ENCODE assay signal across 10 cellular contexts in genomic region chr18:26429535-26429934, GRCh38.
DNase-seq lines count a peak whose midpoint lies in the region; ATAC-seq and TF ChIP-seq lines count a peak whose summit lies in the region.
"Had no signal": no experiment of that assay in that cellular context is flagged by ENCODE, and none has a peak within 500 bp of the region (broad histone marks: within the 10 kb centered on the region; RNA-seq: fewer than 3 reads in every experiment).

No MANE protein-coding gene starts in this region.

- peaks cover 0 to 1% of the 10 kb centered on the region in 2 donors for H3K4me1 Mint-ChIP-seq in effector memory CD8-positive, alpha-beta T cell (ENCODE audit: low read depth in 2 of 2)
- H3K4me1 Mint-ChIP-seq: CD4-positive, CD25-positive, alpha-beta regulatory T cell had no signal

- TF ChIP-seq CTCF in RWPE2 (IDR thresholded peaks at IDR 0.05; ENCODE audit: poor library complexity, severe bottlenecking) (no peak), foreskin keratinocyte (conservative IDR thresholded peaks at IDR 0.05) (no peak), testis (IDR thresholded peaks at IDR 0.05) (no peak), esophagus squamous epithelium (IDR thresholded peaks at IDR 0.05) (no peak)

- no peak overlapping the region for H3K27ac Mint-ChIP-seq in effector memory CD8-positive, alpha-beta T cell

- peak; percentile 100 for ATAC-seq in RWPE2 (ENCODE audit: low read depth)
- ATAC-seq in foreskin keratinocyte, result peak; percentile 100
- no peak for ATAC-seq in GM21619 (IDR thresholded peaks at IDR 0.05; ENCODE audit: unreplicated experiment)
- ATAC-seq in effector memory CD8-positive, alpha-beta T cell (replicated peaks), result no peak

- H3K4me1 ChIP-seq in RWPE2 (ENCODE audit: insufficient read depth, poor library complexity, severe bottlenecking), result no peaks in the 10 kb centered on the region
- H3K4me1 ChIP-seq in foreskin keratinocyte, result peaks cover 4% of the 10 kb centered on the region
- no peaks in the 10 kb centered on the region for H3K4me1 ChIP-seq in testis
- H3K4me1 ChIP-seq in esophagus squamous epithelium, result no peaks in the 10 kb centered on the region

- H3K27ac ChIP-seq in RWPE2 (ENCODE audit: poor library complexity, severe bottlenecking) (peak overlapping the region; percentile 20), foreskin keratinocyte (peak overlapping the region; percentile 18), testis (no peak overlapping the region), esophagus squamous epithelium (no peak overlapping the region)

- 32% methylated on average over 3 of the region's 3 CpGs for WGBS in testis, 2 donors
- WGBS in esophagus squamous epithelium, 2 donors, result 14 to 21% methylated on average over 3 of the region's 3 CpGs

- intact Hi-C loops in testis (cut with DNase I; ENCODE audit: low total_unique reads) (no loop called here), esophagus squamous epithelium (cut with DNase I) (no loop called here)

- H3K27me3 Mint-ChIP-seq in effector memory CD8-positive, alpha-beta T cell, result no peaks in the 10 kb centered on the region
- H3K27me3 Mint-ChIP-seq: CD4-positive, CD25-positive, alpha-beta regulatory T cell had no signal

- no peaks in the 10 kb centered on the region for H3K36me3 Mint-ChIP-seq in effector memory CD8-positive, alpha-beta T cell (ENCODE audit: insufficient read depth)
- H3K36me3 Mint-ChIP-seq: CD4-positive, CD25-positive, alpha-beta regulatory T cell had no signal

- H3K4me3 ChIP-seq in RWPE2 (ENCODE audit: severe bottlenecking) (no peak overlapping the region), testis (no peak overlapping the region), esophagus squamous epithelium (no peak overlapping the region)

- H3K27me3 ChIP-seq in RWPE2 (ENCODE audit: insufficient read depth, poor library complexity, severe bottlenecking) (no peaks in the 10 kb centered on the region), foreskin keratinocyte (no peaks in the 10 kb centered on the region), testis (no peaks in the 10 kb centered on the region), esophagus squamous epithelium (no peaks in the 10 kb centered on the region)

- no peaks in the 10 kb centered on the region for H3K9me3 ChIP-seq in RWPE2 (ENCODE audit: severe bottlenecking)
- H3K9me3 ChIP-seq in testis, result no peaks in the 10 kb centered on the region
- no peaks in the 10 kb centered on the region for H3K9me3 ChIP-seq in esophagus squamous epithelium

- no peak overlapping the region for H3K4me3 Mint-ChIP-seq in effector memory CD8-positive, alpha-beta T cell
- H3K4me3 Mint-ChIP-seq: CD4-positive, CD25-positive, alpha-beta regulatory T cell had no signal

- TF ChIP-seq POLR2A in testis (IDR thresholded peaks at IDR 0.05) (no peak), esophagus squamous epithelium (IDR thresholded peaks at IDR 0.05) (no peak)

- DNase-seq in NCI-H345 (lab: John Stamatoyannopoulos, UW), result peak; percentile 26
- DNase-seq in NCI-H345 treated with DMSO at 0.1 percent for 48 hours (lab: John Stamatoyannopoulos, UW; ENCODE audit: unreplicated experiment), result no peak
- DNase-seq in RWPE2 (ENCODE audit: low spot score), result no peak
- peak; percentile 59 to 80 for DNase-seq in foreskin keratinocyte
- peak; percentile 28 for DNase-seq in testis
- no peak for DNase-seq in esophagus squamous epithelium (lab: John Stamatoyannopoulos, UW)
- no peak for DNase-seq in effector memory CD8-positive, alpha-beta T cell
- DNase-seq: CD4-positive, CD25-positive, alpha-beta regulatory T cell; hippocampal formation had no signal

- peaks cover 0 to 2% of the 10 kb centered on the region in 2 donors for H3K9me3 Mint-ChIP-seq in effector memory CD8-positive, alpha-beta T cell

- H3K36me3 ChIP-seq in RWPE2 (ENCODE audit: low read depth) (no peaks in the 10 kb centered on the region), testis (ENCODE audit: low read depth, missing control alignments) (no peaks in the 10 kb centered on the region), esophagus squamous epithelium (no peaks in the 10 kb centered on the region)

Comparison
In these comparisons a context has a peak if more than half of its experiments do, and no peak if none do; other contexts are left out.
1. DNase-seq: peak in NCI-H345 (single experiment), foreskin keratinocyte (2 of 2) and testis (single experiment); none in NCI-H345 treated with DMSO at 0.1 percent for 48 hours (single experiment), RWPE2 (single experiment), esophagus squamous epithelium (single experiment) and effector memory CD8-positive, alpha-beta T cell (0 of 3).
2. ATAC-seq: peak in RWPE2 (single experiment) and foreskin keratinocyte (single experiment); none in GM21619 (single experiment) and effector memory CD8-positive, alpha-beta T cell (single experiment).
3. H3K27ac ChIP-seq: peak in RWPE2 (single experiment) and foreskin keratinocyte (single experiment); none in testis (0 of 2) and esophagus squamous epithelium (0 of 4).